ENCODE assay signal across 8 cellular contexts in genomic region chr19:37077929-37078716, GRCh38. TPM values are rescaled to one million over a fixed set of nuclear protein-coding genes. Genes with fewer than 3 reads are reported as not detected.
DNase-seq lines count a peak whose midpoint lies in the region; ATAC-seq lines count a peak whose summit lies in the region.

TSS of gene ZNF420 (plus strand) at chr19:37078433. CDS start at chr19:37089119, 10,686 bp downstream.

- H3K4me1 ChIP-seq in CD8-positive, alpha-beta memory T cell (ENCODE audit: insufficient read depth, low read length) = peaks cover 18% of the 10 kb centered on the region
- peaks cover 10% of the 10 kb centered on the region for H3K4me1 ChIP-seq in effector memory CD4-positive, alpha-beta T cell (ENCODE audit: control insufficient read depth, insufficient read depth, low read length, poor library complexity, severe bottlenecking)

- peaks cover 2 to 21% (median 16%) of the 10 kb centered on the region in 5 donors for H3K9me3 Mint-ChIP-seq in CD8-positive, alpha-beta memory T cell

- H3K36me3 Mint-ChIP-seq in CD8-positive, alpha-beta memory T cell = peaks cover 12 to 28% (median 26%) of the 10 kb centered on the region in 3 donors

- H3K4me3 ChIP-seq in CD8-positive, alpha-beta memory T cell (ENCODE audit: low read length) = peak within 1 kb of the TSS; percentile 87
- peak within 1 kb of the TSS; percentile 74 for H3K4me3 ChIP-seq in effector memory CD4-positive, alpha-beta T cell (ENCODE audit: insufficient read depth, low read depth, low read length, poor library complexity, severe bottlenecking)

- no peaks in the 10 kb centered on the region for H3K27me3 Mint-ChIP-seq in CD8-positive, alpha-beta memory T cell

- H3K36me3 ChIP-seq in CD8-positive, alpha-beta memory T cell (ENCODE audit: insufficient read depth, low read length) = no peaks in the 10 kb centered on the region
- no peaks in the 10 kb centered on the region for H3K36me3 ChIP-seq in effector memory CD4-positive, alpha-beta T cell (ENCODE audit: control insufficient read depth, insufficient read depth, low read length)

- CTCF ChIA-PET in CD8-positive, alpha-beta memory T cell (lab: Charles Lee) = interaction anchor here (0.8 to 1.0 kb wide), 2 partner anchors 9 to 702 kb away, joined by 3 to 4 read pairs; partner anchors contain the start of gene ZNF573
- CTCF ChIA-PET in activated CD8-positive, alpha-beta memory T cell treated with anti-CD3 and anti-CD28 coated beads for 36 hours (lab: Charles Lee) = interaction anchor here (0.5 kb wide), 1 partner anchor 638 kb away, joined by 4 read pairs; no protein-coding TSS in a partner anchor

- peak within 1 kb of the TSS; percentile 90 to 99 (median 98) for H3K4me3 Mint-ChIP-seq in CD8-positive, alpha-beta memory T cell

- POLR2A ChIA-PET in CD8-positive, alpha-beta memory T cell (lab: Charles Lee) = interaction anchor here (0.5 to 1.4 kb wide), 9 partner anchors 94 to 863 kb away, joined by 3 to 6 read pairs (median 4); partner anchors contain the start of genes ZNF146, ZNF382, ZNF527 and ZNF540
- POLR2A ChIA-PET in activated CD8-positive, alpha-beta memory T cell treated with anti-CD3 and anti-CD28 coated beads for 36 hours (lab: Charles Lee) = interaction anchor here (0.6 to 1.3 kb wide), 4 partner anchors 228 to 884 kb away, joined by 3 to 8 read pairs (median 4); partner anchors contain the start of genes ZNF146, ZNF345 and ZNF565

- peaks cover 3% of the 10 kb centered on the region for H3K9me3 ChIP-seq in CD8-positive, alpha-beta memory T cell (ENCODE audit: low read length)
- H3K9me3 ChIP-seq in effector memory CD4-positive, alpha-beta T cell (ENCODE audit: control insufficient read depth, low read length) = peaks cover 4% of the 10 kb centered on the region

- DNase-seq in CD8-positive, alpha-beta memory T cell = peak; percentile 79 to 92 (median 87)
- peak; percentile 97 for DNase-seq in HS-27A (ENCODE audit: low read depth)
- peak; percentile 79 for DNase-seq in NK-92 treated with Interleukin-12 subunit alpha and Interleukin-12 subunit beta, amount 100 ng/mL, for 24 hours (lab: John Stamatoyannopoulos, UW)
- peak; percentile 71 to 83 (median 81) for DNase-seq in effector memory CD4-positive, alpha-beta T cell
- peak; percentile 94 to 95 for DNase-seq in lung microvascular endothelial cell (ENCODE audit: low read depth in 2 of 2)
- DNase-seq in stimulated activated CD4-positive, alpha-beta T cell treated with anti-CD3 and anti-CD28 coated beads, TNF-alpha, amount 100 ng/mL, for 4 hours (ENCODE audit: low read depth in 3 of 3) = peak; percentile 67 to 80 (median 75)

- H3K27me3 ChIP-seq in CD8-positive, alpha-beta memory T cell (ENCODE audit: insufficient read depth, low read length, poor library complexity, severe bottlenecking) = no peaks in the 10 kb centered on the region
- no peaks in the 10 kb centered on the region for H3K27me3 ChIP-seq in effector memory CD4-positive, alpha-beta T cell (replicated peaks; ENCODE audit: control insufficient read depth, insufficient read depth, low read length, poor library complexity, severe bottlenecking)

- peak within 1 kb of the TSS; percentile 75 to 98 (median 96) for H3K27ac Mint-ChIP-seq in CD8-positive, alpha-beta memory T cell

- ATAC-seq in GM19467 (IDR thresholded peaks at IDR 0.05; ENCODE audit: unreplicated experiment) = peak; percentile 93

- H3K4me1 Mint-ChIP-seq in CD8-positive, alpha-beta memory T cell = peaks cover 37 to 45% (median 40%) of the 10 kb centered on the region in 3 donors

- H3K27ac ChIP-seq in CD8-positive, alpha-beta memory T cell (ENCODE audit: low read depth, low read length) = peak within 1 kb of the TSS; percentile 69
- H3K27ac ChIP-seq in effector memory CD4-positive, alpha-beta T cell (ENCODE audit: insufficient read depth, low read length, poor library complexity, severe bottlenecking) = peak within 1 kb of the TSS; percentile 61

RNA-seq across cellular contexts. Expression of gene ZNF420, which starts in this region (rescaled TPM):
- total RNA-seq in CD8-positive, alpha-beta memory T cell = 10 to 100 TPM; 15.6 to 19.2 TPM
- 24.7 TPM for polyA plus RNA-seq in CD8-positive, alpha-beta memory T cell
- total RNA-seq in activated CD8-positive, alpha-beta memory T cell treated with anti-CD3 and anti-CD28 coated beads for 36 hours = 10 to 100 TPM; 13.3 to 16.5 TPM
- total RNA-seq in lung microvascular endothelial cell = 5.7 and 11.3 TPM in 2 replicates

Comparison
In these comparisons a context has a peak if more than half of its experiments do, and no peak if none do; other contexts are left out.
1. Peak in every context shown above with its lines: DNase-seq, ATAC-seq, H3K4me3 ChIP-seq and H3K27ac ChIP-seq.